Comparison of ENCODE assay signal across 17 cellular contexts in genomic region chr4:79201976-79202375, GRCh38.
A peak's percentile ranks its signal among the peaks of the same experiment; 100 is the strongest.
DNase-seq lines count a peak whose midpoint lies in the region; ATAC-seq and TF ChIP-seq lines count a peak whose summit lies in the region.
"Had no signal": no experiment of that assay in that cellular context is flagged by ENCODE, and none has a peak within 500 bp of the region (broad histone marks: within the 10 kb centered on the region; RNA-seq: fewer than 3 reads in every experiment).

No MANE protein-coding gene starts in this region.

- POLR2A ChIA-PET in WTC11 (lab: Charles Lee), result no interaction called here

- H3K27ac Mint-ChIP-seq in WTC11 (peak overlapping the region; percentile 71; the same call in 1 of the 2 replicates), glutamatergic neuron (ENCODE audit: unreplicated experiment) (peak overlapping the region; percentile 86)
- H3K27ac Mint-ChIP-seq: T-cell had no signal

- H3K4me3 Mint-ChIP-seq in WTC11, result no peak overlapping the region
- H3K4me3 Mint-ChIP-seq in glutamatergic neuron (ENCODE audit: unreplicated experiment), result peak overlapping the region; percentile 67
- H3K4me3 Mint-ChIP-seq: T-cell had no signal

- DNase-seq in NCI-H2107 treated with DMSO at 0.1 percent for 48 hours (lab: John Stamatoyannopoulos, UW; ENCODE audit: unreplicated experiment) (peak; percentile 32), NCI-H2107 (lab: John Stamatoyannopoulos, UW) (no peak), WTC11 (ENCODE audit: low spot score) (no peak), glutamatergic neuron (no peak), dermis blood vessel endothelial cell (no peak), RPMI8226 (no peak), GM10266 (ENCODE audit: extremely low spot score) (no peak)
- no peak for DNase-seq in activated CD4-positive, alpha-beta T cell treated with anti-CD3 and anti-CD28 coated beads, Interleukin-2, amount 50 U/mL, for 1 hour
- DNase-seq: AML-193, GDM1, KG1, MV-4-11, NCI-H1694 treated with DMSO at 0.1 percent for 48 hours, NCI-H82, SIG-M5, T-cell had no signal

- H3K27me3 Mint-ChIP-seq in WTC11 (ENCODE audit: low read depth) (no peaks in the 10 kb centered on the region), glutamatergic neuron (ENCODE audit: unreplicated experiment) (peaks cover 9% of the 10 kb centered on the region)
- H3K27me3 Mint-ChIP-seq: T-cell had no signal

- CTCF ChIA-PET in WTC11 (lab: Charles Lee), result no interaction called here

- no peak for ATAC-seq in WTC11
- ATAC-seq: SK-N-SH treated with all-trans-retinoic acid at 6 μM for 48 hours, T-cell had no signal

- H3K9me3 Mint-ChIP-seq in WTC11 (peaks cover 18% of the 10 kb centered on the region), glutamatergic neuron (ENCODE audit: unreplicated experiment) (peaks cover 18% of the 10 kb centered on the region)

- H3K4me1 Mint-ChIP-seq in WTC11 (peaks cover 32% of the 10 kb centered on the region), glutamatergic neuron (ENCODE audit: low read depth, unreplicated experiment) (peaks cover 39% of the 10 kb centered on the region)
- H3K4me1 Mint-ChIP-seq: T-cell had no signal

- no peak for TF ChIP-seq CTCF in WTC11 (IDR thresholded peaks at IDR 0.05)
- TF ChIP-seq CTCF in glutamatergic neuron (IDR thresholded peaks at IDR 0.05; ENCODE audit: partially characterized antibody, unreplicated experiment), result no peak
- no peak for TF ChIP-seq CTCF in GM10266 (IDR thresholded peaks at IDR 0.05; ENCODE audit: control insufficient read depth, insufficient read depth, low read depth, missing control alignments)

- peaks cover 13% of the 10 kb centered on the region for H3K36me3 Mint-ChIP-seq in WTC11
- peaks cover 18% of the 10 kb centered on the region for H3K36me3 Mint-ChIP-seq in glutamatergic neuron (ENCODE audit: unreplicated experiment)
- H3K36me3 Mint-ChIP-seq: T-cell had no signal

TF ChIP-seq in WTC11, 78 proteins besides CTCF, POLR2A, EP300 and RAD21:
- TF ChIP-seq CBFB (CRISPR knock-in tag; IDR thresholded peaks at IDR 0.05; ENCODE audit: low read depth), result no peak
- no peak for TF ChIP-seq ZNF121 (CRISPR knock-in tag; IDR thresholded peaks at IDR 0.05)
- no peak for TF ChIP-seq PRRX2 (CRISPR knock-in tag; IDR thresholded peaks at IDR 0.05)
